ENCODE assay signal across 23 cellular contexts in the genomic region with DNA sequence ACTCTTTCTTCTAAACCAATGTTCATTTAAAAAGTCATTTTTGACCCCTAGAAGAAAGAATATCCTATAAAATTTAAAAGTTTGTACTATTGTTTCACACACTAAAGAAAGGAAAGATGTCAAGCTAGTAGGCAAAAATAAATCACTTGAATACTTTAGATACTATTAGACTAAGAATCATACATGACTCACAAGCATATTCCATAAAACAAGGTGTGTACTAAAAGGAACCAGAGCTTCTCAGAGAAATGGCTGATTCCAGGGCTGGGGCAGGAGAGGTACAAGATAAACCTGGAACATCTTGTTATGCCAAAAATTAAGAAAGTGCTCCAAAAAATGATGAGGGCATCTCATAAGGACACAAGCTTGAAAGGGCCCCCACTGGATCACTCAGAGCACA. TPM values are rescaled to one million over a fixed set of nuclear protein-coding genes. Genes with fewer than 3 reads are reported as not detected.
DNase-seq lines count a peak whose midpoint lies in the region; ATAC-seq and TF ChIP-seq lines count a peak whose summit lies in the region.
"Had no signal": no experiment of that assay in that cellular context is flagged by ENCODE, and none has a peak within 500 bp of the region (broad histone marks: within the 10 kb centered on the region; RNA-seq: fewer than 3 reads in every experiment).

No MANE protein-coding gene starts in this region.

- H3K27ac ChIP-seq in tibial artery (no peak overlapping the region), coronary artery (no peak overlapping the region)
- H3K27ac ChIP-seq: hepatocyte, KMS-11 had no signal

- H3K4me3 Mint-ChIP-seq in stimulated activated naive CD8-positive, alpha-beta T cell treated with anti-CD3 and anti-CD28 coated beads, Interleukin-15, Interleukin-2, amounts not matched to agents 100 ng/mL and 50 ng/mL, for 24 hours = no peak overlapping the region
- H3K4me3 Mint-ChIP-seq in activated T-helper 17 cell treated with anti-CD3 and anti-CD28 coated beads, Interleukin-2, amount 50 U/mL, for 72 hours = peak overlapping the region; percentile 1
- no peak overlapping the region for H3K4me3 Mint-ChIP-seq in type B pancreatic cell
- H3K4me3 Mint-ChIP-seq: activated CD4-positive, alpha-beta T cell treated with anti-CD3 and anti-CD28 coated beads, Interleukin-2, amount 10 ng/mL, durations not matched to agents 7 days and 5 days; CD14-positive monocyte; endodermal cell; natural killer cell treated with Interleukin-12 subunit alpha and Interleukin-12 subunit beta and Interleukin-15 and Interleukin-18, amount 100 ng/mL, for 72 hours; T-cell had no signal

- H3K9me3 Mint-ChIP-seq in stimulated activated naive CD8-positive, alpha-beta T cell treated with anti-CD3 and anti-CD28 coated beads, Interleukin-15, Interleukin-2, amounts not matched to agents 100 ng/mL and 50 ng/mL, for 24 hours = no peaks in the 10 kb centered on the region
- H3K9me3 Mint-ChIP-seq in activated T-helper 17 cell treated with anti-CD3 and anti-CD28 coated beads, Interleukin-2, amount 50 U/mL, for 72 hours = no peaks in the 10 kb centered on the region
- H3K9me3 Mint-ChIP-seq in type B pancreatic cell = peaks cover 4% of the 10 kb centered on the region
- H3K9me3 Mint-ChIP-seq: activated CD4-positive, alpha-beta T cell treated with anti-CD3 and anti-CD28 coated beads, Interleukin-2, amount 10 ng/mL, durations not matched to agents 7 days and 5 days; CD14-positive monocyte; natural killer cell treated with Interleukin-12 subunit alpha and Interleukin-12 subunit beta and Interleukin-15 and Interleukin-18, amount 100 ng/mL, for 72 hours; T-cell had no signal

- H3K36me3 Mint-ChIP-seq in stimulated activated naive CD8-positive, alpha-beta T cell treated with anti-CD3 and anti-CD28 coated beads, Interleukin-15, Interleukin-2, amounts not matched to agents 100 ng/mL and 50 ng/mL, for 24 hours (ENCODE audit: low read depth) = peaks cover 75% of the 10 kb centered on the region
- H3K36me3 Mint-ChIP-seq in activated T-helper 17 cell treated with anti-CD3 and anti-CD28 coated beads, Interleukin-2, amount 50 U/mL, for 72 hours (ENCODE audit: low read depth) = peaks cover 96% of the 10 kb centered on the region
- peaks cover 40% of the 10 kb centered on the region for H3K36me3 Mint-ChIP-seq in type B pancreatic cell

- DNase-seq in stimulated activated naive CD8-positive, alpha-beta T cell treated with anti-CD3 and anti-CD28 coated beads, Interleukin-15, Interleukin-2, amounts not matched to agents 100 U/mL and 50 U/mL, for 24 hours = no peak
- DNase-seq in kidney tubule cell (ENCODE audit: low spot score) (peak; percentile 41), type B pancreatic cell (ENCODE audit: extremely low spot score, unreplicated experiment) (no peak), tibial artery (no peak), DMS 273 (lab: John Stamatoyannopoulos, UW; ENCODE audit: unreplicated experiment) (no peak), coronary artery (ENCODE audit: low spot score) (no peak)
- DNase-seq: activated CD4-positive, alpha-beta T cell treated with anti-CD3 and anti-CD28 coated beads, Interleukin-2, amount 10 ng/mL, durations not matched to agents 7 days and 5 days; activated CD8-positive, alpha-beta memory T cell treated with anti-CD3 and anti-CD28 coated beads, Interleukin-2, amount 50 U/mL, for 4 hours; anterior cingulate cortex; endodermal cell; NCI-H1048; NCI-H1930; NCI-H510A treated with DMSO at 0.1 percent for 48 hours; small intestine; stimulated activated CD4-positive, alpha-beta T cell treated with anti-CD3 and anti-CD28 coated beads, Interleukin-4, amount 100 ng/mL, for 24 hours; T-cell had no signal

- no peak for TF ChIP-seq CTCF in type B pancreatic cell (conservative IDR thresholded peaks at IDR 0.05)
- TF ChIP-seq CTCF in tibial artery (IDR thresholded peaks at IDR 0.05) = no peak
- TF ChIP-seq CTCF in coronary artery (IDR thresholded peaks at IDR 0.05) = no peak

- H3K27me3 ChIP-seq in tibial artery = no peaks in the 10 kb centered on the region
- H3K27me3 ChIP-seq: hepatocyte had no signal

- H3K27ac Mint-ChIP-seq in stimulated activated naive CD8-positive, alpha-beta T cell treated with anti-CD3 and anti-CD28 coated beads, Interleukin-15, Interleukin-2, amounts not matched to agents 100 ng/mL and 50 ng/mL, for 24 hours = peak overlapping the region; percentile 76
- H3K27ac Mint-ChIP-seq in activated T-helper 17 cell treated with anti-CD3 and anti-CD28 coated beads, Interleukin-2, amount 50 U/mL, for 72 hours = peak overlapping the region; percentile 12
- H3K27ac Mint-ChIP-seq in type B pancreatic cell = peak overlapping the region; percentile 63
- H3K27ac Mint-ChIP-seq: activated CD4-positive, alpha-beta T cell treated with anti-CD3 and anti-CD28 coated beads, Interleukin-2, amount 10 ng/mL, durations not matched to agents 7 days and 5 days; endodermal cell; progenitor cell of endocrine pancreas; T-cell had no signal

- H3K27me3 Mint-ChIP-seq in stimulated activated naive CD8-positive, alpha-beta T cell treated with anti-CD3 and anti-CD28 coated beads, Interleukin-15, Interleukin-2, amounts not matched to agents 100 ng/mL and 50 ng/mL, for 24 hours = no peaks in the 10 kb centered on the region
- no peaks in the 10 kb centered on the region for H3K27me3 Mint-ChIP-seq in activated T-helper 17 cell treated with anti-CD3 and anti-CD28 coated beads, Interleukin-2, amount 50 U/mL, for 72 hours
- H3K27me3 Mint-ChIP-seq in type B pancreatic cell = no peaks in the 10 kb centered on the region
- H3K27me3 Mint-ChIP-seq: activated CD4-positive, alpha-beta T cell treated with anti-CD3 and anti-CD28 coated beads, Interleukin-2, amount 10 ng/mL, durations not matched to agents 7 days and 5 days; natural killer cell treated with Interleukin-12 subunit alpha and Interleukin-12 subunit beta and Interleukin-15 and Interleukin-18, amount 100 ng/mL, for 72 hours; progenitor cell of endocrine pancreas; T-cell had no signal

- ATAC-seq in stimulated activated naive CD8-positive, alpha-beta T cell treated with anti-CD3 and anti-CD28 coated beads, Interleukin-15, Interleukin-2, amounts not matched to agents 100 U/mL and 50 U/mL, for 24 hours = no peak
- ATAC-seq in activated T-helper 17 cell treated with anti-CD3 and anti-CD28 coated beads, Interleukin-2, amount 50 U/mL, for 72 hours (replicated peaks) = no peak
- ATAC-seq: natural killer cell treated with Interleukin-12 subunit alpha and Interleukin-12 subunit beta and Interleukin-15 and Interleukin-18, amount 100 ng/mL, for 72 hours; T-cell had no signal

- intact Hi-C loops in tibial artery (cut with DNase I; ENCODE audit: low total_unique reads) = no loop called here

- peaks cover 41% of the 10 kb centered on the region for H3K4me1 Mint-ChIP-seq in stimulated activated naive CD8-positive, alpha-beta T cell treated with anti-CD3 and anti-CD28 coated beads, Interleukin-15, Interleukin-2, amounts not matched to agents 100 ng/mL and 50 ng/mL, for 24 hours (ENCODE audit: low read depth)
- H3K4me1 Mint-ChIP-seq in activated T-helper 17 cell treated with anti-CD3 and anti-CD28 coated beads, Interleukin-2, amount 50 U/mL, for 72 hours = peaks cover 27% of the 10 kb centered on the region
- peaks cover 11% of the 10 kb centered on the region for H3K4me1 Mint-ChIP-seq in type B pancreatic cell (ENCODE audit: unreplicated experiment)

- H3K4me3 ChIP-seq in tibial artery = no peak overlapping the region
- no peak overlapping the region for H3K4me3 ChIP-seq in coronary artery
- H3K4me3 ChIP-seq: hepatocyte had no signal

- no peaks in the 10 kb centered on the region for H3K9me3 ChIP-seq in tibial artery

- peaks cover 0 to 6% (median 2%) of the 10 kb centered on the region in 4 donors for H3K4me1 ChIP-seq in tibial artery

- peaks cover 11 to 33% (median 27%) of the 10 kb centered on the region in 3 donors for H3K36me3 ChIP-seq in tibial artery

RNA-seq across cellular contexts. Expression of a gene that starts 8.7 kb away (rescaled TPM):
- total RNA-seq in activated T-helper 17 cell treated with anti-CD3 and anti-CD28 coated beads, Interleukin-2, amount 50 U/mL, for 72 hours = 10 to 100 TPM; 64.5 to 64.7 TPM
- 91.0 and 95.9 TPM in 2 replicates for total RNA-seq in type B pancreatic cell (ENCODE audit: low replicate concordance)

Comparison
In these comparisons a context has a peak if more than half of its experiments do, and no peak if none do; other contexts are left out.
1. H3K27ac Mint-ChIP-seq: peak in every context shown above with its lines; median percentile 76 in stimulated activated naive CD8-positive, alpha-beta T cell treated with anti-CD3 and anti-CD28 coated beads, Interleukin-15, Interleukin-2, amounts not matched to agents 100 ng/mL and 50 ng/mL, for 24 hours; 63 in type B pancreatic cell; 12 in activated T-helper 17 cell treated with anti-CD3 and anti-CD28 coated beads, Interleukin-2, amount 50 U/mL, for 72 hours.